In genomic region chr5:127040779-127041520, GRCh38 we compare ENCODE assay signal across 10 cellular contexts. TPM values are rescaled to one million over a fixed set of nuclear protein-coding genes. Genes with fewer than 3 reads are reported as not detected.
DNase-seq lines count a peak whose midpoint lies in the region; ATAC-seq and TF ChIP-seq lines count a peak whose summit lies in the region.
"Had no signal": no experiment of that assay in that cellular context is flagged by ENCODE, and none has a peak within 500 bp of the region (broad histone marks: within the 10 kb centered on the region; RNA-seq: fewer than 3 reads in every experiment).

No MANE protein-coding gene starts in this region.

- peaks cover 21% of the 10 kb centered on the region for H3K4me1 Mint-ChIP-seq in osteocyte (ENCODE audit: unreplicated experiment)

- POLR2A ChIA-PET in HEK293 (lab: Yijun Ruan, JAX), result interaction anchor here (0.8 kb wide), 1 partner anchor 13 kb away, joined by 3 read pairs; no protein-coding TSS in a partner anchor

- 63 to 78% (median 65%) methylated on average over 9 of the region's 9 CpGs for WGBS in spleen, 5 donors

- no peak overlapping the region for H3K4me3 ChIP-seq in HEK293 (ENCODE audit: low read depth, low read length)
- H3K4me3 ChIP-seq in spleen, result no peak overlapping the region

- peak overlapping the region; percentile 70 for H3K27ac ChIP-seq in HEK293 (ENCODE audit: extremely low read depth, low read depth, low read length)
- no peak overlapping the region for H3K27ac ChIP-seq in spleen

- H3K36me3 ChIP-seq in HEK293 (ENCODE audit: control insufficient read depth in 2 of 2, insufficient read depth in 1 of 2, low read length in 2 of 2) (no peaks in the 10 kb centered on the region), spleen (no peaks in the 10 kb centered on the region)

- no peak for TF ChIP-seq POLR2A in spleen (IDR thresholded peaks at IDR 0.05)

- H3K36me3 Mint-ChIP-seq in osteocyte (ENCODE audit: unreplicated experiment), result no peaks in the 10 kb centered on the region

- peak overlapping the region; percentile 25 for H3K27ac Mint-ChIP-seq in osteocyte (ENCODE audit: unreplicated experiment)
- H3K27ac Mint-ChIP-seq: nephron had no signal

- CTCF ChIA-PET in HEK293 (lab: Yijun Ruan, JAX), result no interaction called here

- ATAC-seq in esophagus mucosa (peak; percentile 92), GM21526 (IDR thresholded peaks at IDR 0.05; ENCODE audit: low FRiP score, unreplicated experiment) (no peak)

- peaks cover 4% of the 10 kb centered on the region for H3K27me3 Mint-ChIP-seq in osteocyte (ENCODE audit: unreplicated experiment)

- no peak overlapping the region for H3K4me3 Mint-ChIP-seq in osteocyte (ENCODE audit: unreplicated experiment)
- H3K4me3 Mint-ChIP-seq: nephron had no signal

- H3K9me3 Mint-ChIP-seq in osteocyte (ENCODE audit: unreplicated experiment), result no peaks in the 10 kb centered on the region
- H3K9me3 Mint-ChIP-seq: nephron had no signal

- no peaks in the 10 kb centered on the region for H3K27me3 ChIP-seq in spleen (replicated peaks in 1 of 7)

- TF ChIP-seq CTCF in HEK293 (tag by site-specific recombination; IDR thresholded peaks at IDR 0.05), result no peak
- TF ChIP-seq CTCF in osteocyte (IDR thresholded peaks at IDR 0.05), result no peak
- no peak for TF ChIP-seq CTCF in spleen (IDR thresholded peaks at IDR 0.05 in 8 of 11, conservative IDR thresholded peaks at IDR 0.05 in 3 of 11)

- intact Hi-C loops in spleen (cut with DNase I; ENCODE audit: low total_unique reads), result no loop called here

- H3K9me3 ChIP-seq in HEK293 (ENCODE audit: control insufficient read depth, insufficient read depth, low read depth, low read length), result no peaks in the 10 kb centered on the region
- H3K9me3 ChIP-seq in spleen, result no peaks in the 10 kb centered on the region

- peaks cover 13% of the 10 kb centered on the region for H3K4me1 ChIP-seq in HEK293 (ENCODE audit: control insufficient read depth, insufficient read depth, low read length)
- H3K4me1 ChIP-seq in spleen, result peaks cover 0 to 8% (median 4%) of the 10 kb centered on the region in 6 donors

- DNase-seq in NCI-H69 (lab: John Stamatoyannopoulos, UW), result peak; percentile 95
- DNase-seq in osteocyte (ENCODE audit: extremely low spot score, unreplicated experiment), result no peak
- no peak for DNase-seq in spleen
- no peak for DNase-seq in SKM-1 (lab: John Stamatoyannopoulos, UW; ENCODE audit: unreplicated experiment)
- DNase-seq in AG08395 (ENCODE audit: low spot score), result no peak
- DNase-seq: activated CD4-positive, alpha-beta T cell treated with anti-CD3 and anti-CD28 coated beads for 4 hours had no signal

TF ChIP-seq in HEK293, 187 proteins besides CTCF, POLR2A, EP300 and RAD21 (continues in another document):
- TF ChIP-seq FEZF1 (tag by site-specific recombination; IDR thresholded peaks at IDR 0.05) (peak; percentile 72), PRDM4 (tag by site-specific recombination; IDR thresholded peaks at IDR 0.05) (peak; percentile 89), EGR2 (tag by site-specific recombination; IDR thresholded peaks at IDR 0.05; ENCODE audit: low read depth) (0 out of 2 replicates have a peak, but pooled peaks have one; percentile 34), ZNF561 (tag by site-specific recombination; IDR thresholded peaks at IDR 0.05; ENCODE audit: borderline replicate concordance) (peak; percentile 76; the same call in 1 of the 2 replicates), ZEB2 (tag by site-specific recombination; IDR thresholded peaks at IDR 0.05) (no peak), ZNF596 (tag by site-specific recombination; IDR thresholded peaks at IDR 0.05) (peak; percentile 31; the same call in 1 of the 2 replicates), ZBTB26 (tag by site-specific recombination; optimal IDR thresholded peaks at IDR 0.05) (no peak), ZNF423 (tag by site-specific recombination; IDR thresholded peaks at IDR 0.05) (peak; percentile 42; the same call in 1 of the 2 replicates), PRDM10 (tag by site-specific recombination; IDR thresholded peaks at IDR 0.05) (peak; percentile 76), ZIC2 (tag by site-specific recombination; IDR thresholded peaks at IDR 0.05) (peak; percentile 68), PRDM6 (tag by site-specific recombination; IDR thresholded peaks at IDR 0.05) (peak; percentile 84), BCL6B (tag by site-specific recombination; IDR thresholded peaks at IDR 0.05) (peak; percentile 32; the same call in 1 of the 2 replicates)

RNA-seq across cellular contexts. Expression of gene MARCHF3, which starts 10.6 kb away (rescaled TPM):
- total RNA-seq in esophagus mucosa, result 2.4 TPM
- 33.5 and 34.5 TPM in 2 replicates for total RNA-seq in osteocyte
- total RNA-seq in spleen, result 10 to 100 TPM in 6 of 7 donors, 1 to 10 TPM in 1; 8.7 to 14.8 (median 12.7) TPM
- polyA plus RNA-seq in spleen, result 1 to 10 TPM; 2.3 to 4.9 (median 2.6) TPM

RNA-seq across cellular contexts. Expression of gene C5orf63, which starts 32.4 kb away (rescaled TPM):
- total RNA-seq in esophagus mucosa, result 5.1 TPM
- total RNA-seq in osteocyte, result 0.08 and 0.24 TPM in 2 replicates
- 10 to 100 TPM in 1 of 7 donors, 1 to 10 TPM in 6; 2.3 to 10.1 (median 5.0) TPM for total RNA-seq in spleen
- 1 to 10 TPM; 3.8 to 4.8 (median 3.9) TPM for polyA plus RNA-seq in spleen
